8 cellular contexts compared by ENCODE assay signal in genomic region chr14:91511014-91511466, GRCh38.
DNase-seq lines count a peak whose midpoint lies in the region; ATAC-seq lines count a peak whose summit lies in the region.

No MANE protein-coding gene starts in this region.

- no peaks in the 10 kb centered on the region for H3K9me3 Mint-ChIP-seq in activated T-cell treated with anti-CD3 and anti-CD28 coated beads, Interleukin-2, amount 50 U/mL, for 24 hours

- peak; percentile 36 for DNase-seq in activated T-cell treated with anti-CD3 and anti-CD28 coated beads, Interleukin-2, amount 50 U/mL, for 24 hours
- DNase-seq in activated T-cell treated with anti-CD3 and anti-CD28 coated beads, Interleukin-2, amount 50 U/mL, for 48 hours: no peak
- DNase-seq in NCI-H2227 (lab: John Stamatoyannopoulos, UW; ENCODE audit: unreplicated experiment) (peak; percentile 55), DMS153 (lab: John Stamatoyannopoulos, UW) (no peak)

- H3K4me1 ChIP-seq in muscle layer of duodenum (ENCODE audit: control insufficient read depth in 1 of 2, insufficient read depth in 2 of 2, low read length in 2 of 2): peaks cover 0 to 16% of the 10 kb centered on the region in 2 donors

- no peaks in the 10 kb centered on the region for H3K27me3 Mint-ChIP-seq in activated T-cell treated with anti-CD3 and anti-CD28 coated beads, Interleukin-2, amount 50 U/mL, for 24 hours

- H3K36me3 Mint-ChIP-seq in activated T-cell treated with anti-CD3 and anti-CD28 coated beads, Interleukin-2, amount 50 U/mL, for 24 hours (ENCODE audit: low read depth): peaks cover 38% of the 10 kb centered on the region

- H3K27ac Mint-ChIP-seq in activated T-cell treated with anti-CD3 and anti-CD28 coated beads, Interleukin-2, amount 50 U/mL, for 24 hours: peak overlapping the region; percentile 100

- peak overlapping the region; percentile 93 for H3K4me3 Mint-ChIP-seq in activated T-cell treated with anti-CD3 and anti-CD28 coated beads, Interleukin-2, amount 50 U/mL, for 24 hours

- ATAC-seq in GM18868 (IDR thresholded peaks at IDR 0.05; ENCODE audit: unreplicated experiment) (no peak), HG02852 (IDR thresholded peaks at IDR 0.05; ENCODE audit: unreplicated experiment) (no peak)

- no peaks in the 10 kb centered on the region for H3K27me3 ChIP-seq in muscle layer of duodenum (ENCODE audit: low read depth, low read length)

- peak overlapping the region; percentile 96 for H3K27ac ChIP-seq in cingulate gyrus (ENCODE audit: low read depth, low read length)
- peak overlapping the region; percentile 90 for H3K27ac ChIP-seq in muscle layer of duodenum (ENCODE audit: low read length)

- peak overlapping the region; percentile 68 to 77 for H3K4me3 ChIP-seq in muscle layer of duodenum (ENCODE audit: low read depth in 1 of 2, low read length in 2 of 2)

- H3K4me1 Mint-ChIP-seq in activated T-cell treated with anti-CD3 and anti-CD28 coated beads, Interleukin-2, amount 50 U/mL, for 24 hours (ENCODE audit: low read depth): peaks cover 16% of the 10 kb centered on the region

- H3K36me3 ChIP-seq in muscle layer of duodenum (ENCODE audit: control insufficient read depth in 1 of 2, insufficient read depth in 2 of 2, low read length in 2 of 2): peaks cover 4 to 6% of the 10 kb centered on the region in 2 donors

- no peaks in the 10 kb centered on the region for H3K9me3 ChIP-seq in muscle layer of duodenum (ENCODE audit: control insufficient read depth in 1 of 2, low read length in 2 of 2)

Comparison
In these comparisons a context has a peak if more than half of its experiments do, and no peak if none do; other contexts are left out.
1. DNase-seq: peak in activated T-cell treated with anti-CD3 and anti-CD28 coated beads, Interleukin-2, amount 50 U/mL, for 24 hours (single experiment) and NCI-H2227 (single experiment); none in activated T-cell treated with anti-CD3 and anti-CD28 coated beads, Interleukin-2, amount 50 U/mL, for 48 hours (0 of 2) and DMS153 (single experiment).